ENCODE assay signal across 8 cellular contexts in genomic region chr4:39181905-39182638, GRCh38. TPM values are rescaled to one million over a fixed set of nuclear protein-coding genes. Genes with fewer than 3 reads are reported as not detected.
DNase-seq lines count a peak whose midpoint lies in the region; ATAC-seq and TF ChIP-seq lines count a peak whose summit lies in the region.

Gene WDR19, plus strand, starts transcription at chr4:39182529. Its CDS starts 29 bp downstream, at chr4:39182558.

- H3K36me3 ChIP-seq in esophagus muscularis mucosa = peaks cover 0 to 15% (median 0%) of the 10 kb centered on the region in 4 donors
- no peaks in the 10 kb centered on the region for H3K36me3 ChIP-seq in muscle layer of duodenum (ENCODE audit: control insufficient read depth in 1 of 2, insufficient read depth in 2 of 2, low read length in 2 of 2)

- H3K27ac ChIP-seq in esophagus muscularis mucosa (replicated peaks in 1 of 4) (peak within 1 kb of the TSS; percentile 70 to 86 (median 74)), muscle layer of duodenum (ENCODE audit: low read length) (peak within 1 kb of the TSS; percentile 54)

- DNase-seq in DMS79 (lab: John Stamatoyannopoulos, UW) (peak; percentile 92), KG1 (lab: John Stamatoyannopoulos, UW) (peak; percentile 98), esophagus muscularis mucosa (ENCODE audit: extremely low spot score) (peak; percentile 99)
- DNase-seq in activated T-cell treated with anti-CD3 and anti-CD28 coated beads, Interleukin-2, amount 50 U/mL, for 4 hours = peak; percentile 97
- DNase-seq in stimulated activated CD8-positive, alpha-beta memory T cell treated with anti-CD3 and anti-CD28 coated beads, Interleukin-7, amount 100 ng/mL, for 4 hours (ENCODE audit: low read depth in 2 of 2) = peak; percentile 98

- H3K9me3 ChIP-seq in esophagus muscularis mucosa (no peaks in the 10 kb centered on the region), muscle layer of duodenum (ENCODE audit: control insufficient read depth in 1 of 2, low read length in 2 of 2) (no peaks in the 10 kb centered on the region)

- peak within 1 kb of the TSS; percentile 62 to 96 (median 71) for H3K4me3 ChIP-seq in esophagus muscularis mucosa
- peak within 1 kb of the TSS; percentile 98 for H3K4me3 ChIP-seq in muscle layer of duodenum (ENCODE audit: low read depth in 1 of 2, low read length in 2 of 2)

- WGBS in esophagus muscularis mucosa = under 1% methylated on average over 24 of the region's 48 CpGs

- peak; percentile 98 for ATAC-seq in GM21717 (IDR thresholded peaks at IDR 0.05; ENCODE audit: unreplicated experiment)
- ATAC-seq in activated T-cell treated with anti-CD3 and anti-CD28 coated beads, Interleukin-2, amount 50 U/mL, for 4 hours = peak; percentile 98

- no peaks in the 10 kb centered on the region for H3K9me3 Mint-ChIP-seq in activated T-cell treated with anti-CD3 and anti-CD28 coated beads, Interleukin-2, amount 50 U/mL, for 4 hours

- H3K27me3 ChIP-seq in esophagus muscularis mucosa (no peaks in the 10 kb centered on the region), muscle layer of duodenum (ENCODE audit: low read depth, low read length) (no peaks in the 10 kb centered on the region)

- no peaks in the 10 kb centered on the region for H3K36me3 Mint-ChIP-seq in activated T-cell treated with anti-CD3 and anti-CD28 coated beads, Interleukin-2, amount 50 U/mL, for 4 hours (ENCODE audit: insufficient read depth)

- intact Hi-C loops in esophagus muscularis mucosa (cut with DNase I) = loop anchor here (5.0 kb wide), 1 partner anchor 345 kb away; the partner anchor contains the start of gene UGDH

- H3K4me1 ChIP-seq in esophagus muscularis mucosa (peaks cover 13 to 25% (median 18%) of the 10 kb centered on the region in 4 donors), muscle layer of duodenum (ENCODE audit: control insufficient read depth in 1 of 2, insufficient read depth in 2 of 2, low read length in 2 of 2) (peaks cover 0 to 9% of the 10 kb centered on the region in 2 donors)

- H3K4me3 Mint-ChIP-seq in activated T-cell treated with anti-CD3 and anti-CD28 coated beads, Interleukin-2, amount 50 U/mL, for 4 hours = no peak within 1 kb of the TSS

- TF ChIP-seq EP300 in esophagus muscularis mucosa (IDR thresholded peaks at IDR 0.05) = no peak

- peak; percentile 41 to 49 (median 46) for TF ChIP-seq CTCF in esophagus muscularis mucosa (IDR thresholded peaks at IDR 0.05)

- TF ChIP-seq POLR2A in esophagus muscularis mucosa (IDR thresholded peaks at IDR 0.05; ENCODE audit: low read depth) = no peak

- peaks cover 5% of the 10 kb centered on the region for H3K27me3 Mint-ChIP-seq in activated T-cell treated with anti-CD3 and anti-CD28 coated beads, Interleukin-2, amount 50 U/mL, for 4 hours (ENCODE audit: low read depth)

- H3K4me1 Mint-ChIP-seq in activated T-cell treated with anti-CD3 and anti-CD28 coated beads, Interleukin-2, amount 50 U/mL, for 4 hours (ENCODE audit: low read depth) = peaks cover 7% of the 10 kb centered on the region

TF ChIP-seq in PFSK-1, 5 proteins besides CTCF, POLR2A, EP300 and RAD21:
- TF ChIP-seq POLR2AphosphoS5 (IDR thresholded peaks at IDR 0.05; ENCODE audit: low read depth, low read length) (peak; percentile 47; the same call in 1 of the 2 replicates), TAF1 (IDR thresholded peaks at IDR 0.05; ENCODE audit: borderline replicate concordance, insufficient read depth, low read length) (0 out of 2 replicates have a peak, but pooled peaks have one; percentile 29), FOXP2 (optimal IDR thresholded peaks at IDR 0.05; ENCODE audit: borderline replicate concordance, extremely low read depth, extremely low read length, insufficient read depth) (peak; percentile 74), SIN3A (IDR thresholded peaks at IDR 0.05; ENCODE audit: borderline replicate concordance, insufficient read depth, low read length) (0 out of 2 replicates have a peak, but pooled peaks have one; percentile 75), REST (IDR thresholded peaks at IDR 0.05; ENCODE audit: insufficient read depth in 1 of 2, low read depth in 2 of 2, low read length in 2 of 2) (no peak)

RNA-seq across cellular contexts. Expression of gene WDR19, which starts in this region (rescaled TPM):
- 8.2 TPM for polyA plus RNA-seq in PFSK-1 (2012; ENCODE audit: insufficient read length, low read depth)
- 10 to 100 TPM in 2 of 3 donors, 1 to 10 TPM in 1; 9.3 to 13.4 (median 10.0) TPM for total RNA-seq in activated T-cell treated with anti-CD3 and anti-CD28 coated beads, Interleukin-2, amount 50 U/mL, for 4 hours
- 10 to 100 TPM; 22.1 to 32.4 (median 26.0) TPM for total RNA-seq in esophagus muscularis mucosa

Comparison
In these comparisons a context has a peak if more than half of its experiments do, and no peak if none do; other contexts are left out.
1. Peak in every context shown above with its lines: DNase-seq, ATAC-seq, H3K4me3 ChIP-seq and H3K27ac ChIP-seq.